Comparison of ENCODE assay signal across 1 cellular context in genomic region chr6:53795254-53795701, GRCh38.
TF ChIP-seq lines count a peak whose summit lies in the region.

No MANE protein-coding gene starts in this region.

TF ChIP-seq in GM23338, 12 proteins besides CTCF, POLR2A, EP300 and RAD21 (continued from another document):
- TF ChIP-seq ZNF462 (CRISPR knock-in tag; IDR thresholded peaks at IDR 0.05) (no peak), STAT1 (IDR thresholded peaks at IDR 0.05; ENCODE audit: unreplicated experiment) (no peak), NANOG (IDR thresholded peaks at IDR 0.05; ENCODE audit: borderline replicate concordance) (no peak)
